2 cellular contexts compared by ENCODE assay signal in genomic region chr22:46107089-46107664, GRCh38.
TF ChIP-seq lines count a peak whose summit lies in the region.

No MANE protein-coding gene starts in this region.

TF ChIP-seq in HCT116, 20 proteins besides CTCF, POLR2A, EP300 and RAD21 (continued from another document):
- no peak for TF ChIP-seq REST (IDR thresholded peaks at IDR 0.05; ENCODE audit: low read depth)
- no peak for TF ChIP-seq CBX3 (IDR thresholded peaks at IDR 0.05; ENCODE audit: low read depth)
- no peak for TF ChIP-seq JUND (IDR thresholded peaks at IDR 0.05)
- no peak for TF ChIP-seq TCF7L2 (IDR thresholded peaks at IDR 0.05; ENCODE audit: borderline replicate concordance, extremely low read depth, insufficient read depth, insufficient read length)
- TF ChIP-seq MAX (IDR thresholded peaks at IDR 0.05) = no peak
- no peak for TF ChIP-seq EGR1 (IDR thresholded peaks at IDR 0.05; ENCODE audit: low read depth)
- TF ChIP-seq CEBPB (IDR thresholded peaks at IDR 0.05; ENCODE audit: low read depth) = no peak
- TF ChIP-seq POLR2AphosphoS5 (IDR thresholded peaks at IDR 0.05; ENCODE audit: low read depth, low read length) = no peak
- no peak for TF ChIP-seq SIN3A (IDR thresholded peaks at IDR 0.05; ENCODE audit: low read depth)
- TF ChIP-seq EZH2phosphoT487 (IDR thresholded peaks at IDR 0.05; ENCODE audit: borderline replicate concordance) = no peak
- no peak for TF ChIP-seq ELF1 (IDR thresholded peaks at IDR 0.05; ENCODE audit: borderline replicate concordance, low read depth)
- no peak for TF ChIP-seq ZFX (IDR thresholded peaks at IDR 0.05)
- TF ChIP-seq FOSL1 (IDR thresholded peaks at IDR 0.05; ENCODE audit: low read depth) = no peak
- TF ChIP-seq ZNF274 (IDR thresholded peaks at IDR 0.05; ENCODE audit: low read depth, low read length) = no peak
- TF ChIP-seq SRF (IDR thresholded peaks at IDR 0.05; ENCODE audit: low read depth) = no peak
- TF ChIP-seq SP1 (IDR thresholded peaks at IDR 0.05; ENCODE audit: low read depth) = no peak
TF ChIP-seq in HCT116: peak in this region for 0.

TF ChIP-seq in SK-N-SH, 30 proteins besides CTCF, POLR2A, EP300 and RAD21 (continued from another document):
- TF ChIP-seq RFX5 (IDR thresholded peaks at IDR 0.05; ENCODE audit: low read length) (no peak), SIN3A (IDR thresholded peaks at IDR 0.05; ENCODE audit: borderline replicate concordance, low read depth, low read length) (no peak), GABPA (IDR thresholded peaks at IDR 0.05; ENCODE audit: low read depth) (no peak), IRF3 (IDR thresholded peaks at IDR 0.05; ENCODE audit: low read depth, low read length) (no peak), GATA2 (CRISPR knock-in tag; IDR thresholded peaks at IDR 0.05) (no peak), RCOR1 (IDR thresholded peaks at IDR 0.05; ENCODE audit: low read length) (no peak), REST (IDR thresholded peaks at IDR 0.05; ENCODE audit: low read depth, low read length) (no peak), MAX (IDR thresholded peaks at IDR 0.05; ENCODE audit: low read depth) (no peak), POLR2AphosphoS5 (IDR thresholded peaks at IDR 0.05; ENCODE audit: low read depth, low read length) (no peak; the same call in none of the 2 replicates), USF1 (IDR thresholded peaks at IDR 0.05; ENCODE audit: borderline replicate concordance, low read depth) (no peak), SMC3 (IDR thresholded peaks at IDR 0.05; ENCODE audit: low read depth, low read length) (no peak)
